8 cellular contexts compared by ENCODE assay signal in the genomic region with DNA sequence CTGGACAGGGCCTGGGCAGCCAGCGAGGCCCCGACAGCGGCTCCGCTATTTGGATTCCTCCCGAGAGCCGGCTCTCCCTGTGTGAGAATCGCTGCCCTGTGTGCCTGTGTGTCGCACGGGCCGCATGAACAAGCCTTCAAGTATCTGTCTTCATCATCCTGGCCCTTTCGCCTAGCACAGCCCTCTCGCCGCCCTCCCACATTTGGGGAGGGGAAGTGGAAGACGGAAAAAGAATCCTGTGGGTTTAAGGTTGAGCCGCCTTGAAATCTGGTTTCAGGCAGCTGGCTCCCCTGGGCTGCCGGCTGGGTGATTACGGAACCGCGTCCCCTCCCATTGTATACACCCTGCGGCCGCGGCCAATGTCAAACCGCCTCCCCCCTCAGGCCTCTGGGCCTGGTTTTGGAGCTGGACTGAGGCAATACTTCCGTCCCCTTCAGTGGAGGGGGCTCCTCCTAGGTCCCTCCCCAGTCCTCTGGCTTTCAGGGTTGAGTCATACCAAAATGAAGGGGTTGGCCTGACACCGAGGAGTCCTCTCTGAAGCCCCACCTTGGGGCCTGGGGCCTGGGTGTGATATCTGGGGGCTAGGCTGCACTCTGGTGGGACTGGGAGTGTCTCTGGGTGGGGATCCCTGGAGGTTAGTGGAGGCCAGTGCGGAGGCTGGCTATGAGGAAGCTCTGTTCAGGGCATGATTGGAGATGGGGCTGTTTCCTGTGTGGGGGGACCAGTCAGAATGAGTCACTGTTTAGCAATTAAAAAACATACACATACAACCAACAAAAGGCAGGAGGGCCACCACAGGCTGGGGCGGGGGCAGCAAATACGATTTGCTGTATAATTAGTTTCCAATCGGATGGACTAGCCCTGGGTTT. TPM values are rescaled to one million over a fixed set of nuclear protein-coding genes. Genes with fewer than 3 reads are reported as not detected.
DNase-seq lines count a peak whose midpoint lies in the region; ATAC-seq and TF ChIP-seq lines count a peak whose summit lies in the region.

No MANE protein-coding gene starts in this region.

- DNase-seq in Ammon's horn (ENCODE audit: low spot score) (peak; percentile 77), SIG-M5 (lab: John Stamatoyannopoulos, UW) (peak; percentile 86), omental fat pad (ENCODE audit: low spot score) (peak; percentile 52), thoracic aorta (ENCODE audit: low spot score) (peak; percentile 68)
- DNase-seq in activated gamma-delta T cell treated with anti-CD3 and anti-CD28 coated beads, Interleukin-2, amount 50 U/mL, for 16 hours (ENCODE audit: low read depth), result peak; percentile 71

- TF ChIP-seq EP300 in gastroesophageal sphincter (IDR thresholded peaks at IDR 0.05), result no peak

- H3K36me3 ChIP-seq in gastroesophageal sphincter, result peaks cover 0 to 13% of the 10 kb centered on the region in 2 donors
- H3K36me3 ChIP-seq in thoracic aorta, result no peaks in the 10 kb centered on the region

- WGBS in gastroesophageal sphincter (ENCODE audit: low coverage in 1 of 2), 2 donors, result 0 to 1% methylated on average over 4 to 16 of the region's 29 CpGs

- no peaks in the 10 kb centered on the region for H3K27me3 ChIP-seq in gastroesophageal sphincter
- H3K27me3 ChIP-seq in thoracic aorta (replicated peaks; ENCODE audit: insufficient read depth), result no peaks in the 10 kb centered on the region

- H3K4me1 ChIP-seq in gastroesophageal sphincter (peaks cover 0 to 62% (median 41%) of the 10 kb centered on the region in 3 donors), thoracic aorta (ENCODE audit: control insufficient read depth in 1 of 2, low read depth in 2 of 2) (peaks cover 43 to 48% of the 10 kb centered on the region in 2 donors)

- TF ChIP-seq POLR2A in gastroesophageal sphincter (IDR thresholded peaks at IDR 0.05), result peak; percentile 71 to 80

- H3K9me3 ChIP-seq in gastroesophageal sphincter (no peaks in the 10 kb centered on the region), thoracic aorta (no peaks in the 10 kb centered on the region)

- no peak for TF ChIP-seq CTCF in gastroesophageal sphincter (IDR thresholded peaks at IDR 0.05)
- TF ChIP-seq CTCF in omental fat pad (IDR thresholded peaks at IDR 0.05), result no peak
- no peak for TF ChIP-seq CTCF in thoracic aorta (IDR thresholded peaks at IDR 0.05)

- H3K4me3 ChIP-seq in gastroesophageal sphincter (peak overlapping the region; percentile 50 to 69), thoracic aorta (peak overlapping the region; percentile 96)

- ATAC-seq in GM19043 (IDR thresholded peaks at IDR 0.05; ENCODE audit: low read depth, unreplicated experiment) (peak; percentile 42), HG03432 (IDR thresholded peaks at IDR 0.05; ENCODE audit: unreplicated experiment) (peak; percentile 35), gastroesophageal sphincter (peak; percentile 71), omental fat pad (ENCODE audit: low FRiP score) (peak; percentile 62), thoracic aorta (ENCODE audit: insufficient number of reproducible peaks, low FRiP score, low read depth) (peak; percentile 25)

- H3K27ac ChIP-seq in gastroesophageal sphincter (peak overlapping the region; percentile 97 to 99 (median 98)), thoracic aorta (peak overlapping the region; percentile 99 to 100)

RNA-seq across cellular contexts. Expression of gene TRIM8, which starts 1.7 kb away (rescaled TPM):
- 100 to 1,000 TPM in 3 of 4 donors, 10 to 100 TPM in 1; 96.7 to 171 (median 131) TPM for total RNA-seq in gastroesophageal sphincter
- total RNA-seq in omental fat pad, result 100 to 1,000 TPM in 3 of 4 donors, 10 to 100 TPM in 1; 58.2 to 121 (median 103) TPM
- total RNA-seq in thoracic aorta, result 100 to 1,000 TPM; 154 to 192 TPM

Comparison
In these comparisons a context has a peak if more than half of its experiments do, and no peak if none do; other contexts are left out.
1. Peak in every context shown above with its lines: DNase-seq, ATAC-seq, H3K4me3 ChIP-seq and H3K27ac ChIP-seq.